In genomic region chr18:30405038-30405437, GRCh38 we compare ENCODE assay signal across 9 cellular contexts.
"Had no signal": no experiment of that assay in that cellular context is flagged by ENCODE, and none has a peak within 500 bp of the region (broad histone marks: within the 10 kb centered on the region; RNA-seq: fewer than 3 reads in every experiment).

No MANE protein-coding gene starts in this region.

- ATAC-seq: GM23338, HCT116 had no signal

- H3K36me3 ChIP-seq: HAP-1 had no signal

- DNase-seq: GM23248, GOT3, H7, H9, HCEC 1CT, HFFc6 had no signal

- H3K4me3 ChIP-seq: GM23248, GM23338, HAP-1 had no signal

- H3K27ac ChIP-seq: GM23248 had no signal
